5 cellular contexts compared by ENCODE assay signal in the genomic region with DNA sequence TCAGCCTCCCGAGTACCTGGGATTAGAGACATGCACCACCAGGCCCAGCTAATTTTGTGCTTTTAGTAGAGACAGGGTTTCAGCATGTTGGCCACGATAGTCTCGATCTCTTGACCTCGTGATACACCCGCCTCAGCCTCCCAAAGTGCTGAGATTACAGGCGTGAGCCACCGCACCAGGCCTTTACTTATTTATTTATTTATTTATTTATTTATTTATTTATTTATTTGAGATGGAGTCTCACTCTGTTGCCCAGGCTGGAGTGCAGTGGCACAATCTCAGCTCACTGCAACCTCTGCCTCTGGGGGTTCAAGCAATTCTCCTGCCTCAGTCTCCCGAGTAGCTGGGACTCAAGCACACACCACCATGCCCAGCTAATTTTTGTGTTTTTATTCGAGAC. TPM values are rescaled to one million over a fixed set of nuclear protein-coding genes. Genes with fewer than 3 reads are reported as not detected.
DNase-seq lines count a peak whose midpoint lies in the region; ATAC-seq, FAIRE-seq and TF ChIP-seq lines count a peak whose summit lies in the region.
"Not testable (repeated sequence)": the region's sequence is repeated elsewhere in the genome, so short reads cannot be mapped to it uniquely, and the experiment has no call there.
"Had no signal": no experiment of that assay in that cellular context is flagged by ENCODE, and none has a peak within 500 bp of the region (broad histone marks: within the 10 kb centered on the region; RNA-seq: fewer than 3 reads in every experiment).

No MANE protein-coding gene starts in this region.

- not testable (repeated sequence) for TF ChIP-seq CTCF in A549 (IDR thresholded peaks at IDR 0.05); HEK293 (tag by site-specific recombination; IDR thresholded peaks at IDR 0.05); kidney (IDR thresholded peaks at IDR 0.05; ENCODE audit: borderline replicate concordance, extremely low read depth, insufficient read depth); transverse colon (IDR thresholded peaks at IDR 0.05)

- not testable (repeated sequence) for H3K4me1 ChIP-seq in A549; HEK293 (ENCODE audit: control insufficient read depth, insufficient read depth, low read length); kidney (ENCODE audit: control insufficient read depth in 1 of 2, insufficient read depth in 1 of 2, low read depth in 1 of 2, low read length in 2 of 2)
- peaks cover 0 to 19% (median 11%) of the 10 kb centered on the region in 4 donors for H3K4me1 ChIP-seq in transverse colon

- intact Hi-C loops in kidney (cut with DNase I); transverse colon (cut with DNase I; ENCODE audit: low total_unique reads): not testable (repeated sequence)

- not testable (repeated sequence) for H3K4me2 ChIP-seq in A549

- not testable (repeated sequence) for TF ChIP-seq EP300 in A549 (IDR thresholded peaks at IDR 0.05); transverse colon (IDR thresholded peaks at IDR 0.05; ENCODE audit: low read depth)

- not testable (repeated sequence) for H3K4me3 ChIP-seq in A549; HEK293 (ENCODE audit: low read depth, low read length); kidney (ENCODE audit: low read length in 2 of 2); transverse colon

- WGBS in A549 (ENCODE audit: missing lambda C conversion rate) = 93% methylated on average over 9 of the region's 9 CpGs
- WGBS in transverse colon (ENCODE audit: low coverage in 1 of 2), 2 donors = 96% methylated on average over 8 to 9 of the region's 9 CpGs

- H3K9ac ChIP-seq in kidney (ENCODE audit: low read length in 2 of 2) = not testable (repeated sequence)

- H3K9me3 ChIP-seq in A549; HEK293 (ENCODE audit: control insufficient read depth, insufficient read depth, low read depth, low read length); kidney (ENCODE audit: control insufficient read depth in 1 of 2, low read length in 2 of 2); transverse colon: not testable (repeated sequence)

- H3K27me3 ChIP-seq in transverse colon = not testable (repeated sequence)

- not testable (repeated sequence) for TF ChIP-seq RAD21 in A549 (conservative IDR thresholded peaks at IDR 0.05 in 1 of 2, IDR thresholded peaks at IDR 0.05 in 1 of 2)

- not testable (repeated sequence) for H3K27ac ChIP-seq in A549; HEK293 (ENCODE audit: extremely low read depth, low read depth, low read length); kidney (ENCODE audit: low read depth in 2 of 2, low read length in 2 of 2)
- peak overlapping the region in 3 of 4 donors; percentile 37 to 58 (median 53) for H3K27ac ChIP-seq in transverse colon

- CTCF ChIA-PET in A549 (lab: Yijun Ruan, JAX) = interaction anchor here (0.6 kb wide), 1 partner anchor 207 kb away, joined by 3 read pairs; no protein-coding TSS in a partner anchor
- CTCF ChIA-PET in HEK293 (lab: Yijun Ruan, JAX) = interaction anchor here (0.9 kb wide), 1 partner anchor 141 kb away, joined by 3 read pairs; no protein-coding TSS in a partner anchor

- FAIRE-seq in A549 (lab: Jason Lieb, UNC); kidney (lab: Jason Lieb, UNC): not testable (repeated sequence)

- not testable (repeated sequence) for H3K36me3 ChIP-seq in HEK293 (ENCODE audit: control insufficient read depth in 2 of 2, insufficient read depth in 1 of 2, low read length in 2 of 2); kidney (ENCODE audit: control insufficient read depth in 1 of 2, insufficient read depth in 2 of 2, low read length in 2 of 2); transverse colon

- TF ChIP-seq POLR2A in A549 (IDR thresholded peaks at IDR 0.05; ENCODE audit: low read length); transverse colon (IDR thresholded peaks at IDR 0.05): not testable (repeated sequence)

- ATAC-seq in A549 = not testable (repeated sequence)

- in situ Hi-C loops in transverse colon (cut with MboI; ENCODE audit: low pct_ligation_motif_present in 1 of 4, low pct_unique_long_range_greater_than_20kb in 1 of 4, low sequenced_read_pairs in 3 of 4) = not testable (repeated sequence)

- DNase-seq in A549 (ENCODE audit: low read depth in 1 of 2, low spot score in 1 of 2); transverse colon: not testable (repeated sequence)
- peak; percentile 11 for DNase-seq in kidney

- POLR2A ChIA-PET in A549 (lab: Yijun Ruan, JAX) = not testable (repeated sequence)
- POLR2A ChIA-PET in HEK293 (lab: Yijun Ruan, JAX) = interaction anchor here (0.7 to 1.1 kb wide), 2 partner anchors 19 to 497 kb away, joined by 3 to 4 read pairs; no protein-coding TSS in a partner anchor

TF ChIP-seq in A549, 52 proteins besides CTCF, POLR2A, EP300 and RAD21:
- TF ChIP-seq ZC3H11A (IDR thresholded peaks at IDR 0.05) = peak; percentile 92

TF ChIP-seq in HEK293, 187 proteins besides CTCF, POLR2A, EP300 and RAD21 (continues in another document):
- TF ChIP-seq ZNF560 (tag by site-specific recombination; IDR thresholded peaks at IDR 0.05; ENCODE audit: borderline replicate concordance) = peak; percentile 76; the same call in 1 of the 2 replicates
- peak; percentile 80 for TF ChIP-seq ZBTB8A (tag by site-specific recombination; IDR thresholded peaks at IDR 0.05)
- TF ChIP-seq ZNF664 (tag by site-specific recombination; IDR thresholded peaks at IDR 0.05) = peak; percentile 84; the same call in 1 of the 2 replicates
- 0 out of 2 replicates have a peak, but pooled peaks have one; percentile 85 for TF ChIP-seq ZNF138 (tag by site-specific recombination; IDR thresholded peaks at IDR 0.05; ENCODE audit: borderline replicate concordance)
- TF ChIP-seq ZNF221 (tag by site-specific recombination; IDR thresholded peaks at IDR 0.05; ENCODE audit: borderline replicate concordance) = peak; percentile 62; the same call in 1 of the 2 replicates
- TF ChIP-seq ZNF514 (tag by site-specific recombination; IDR thresholded peaks at IDR 0.05) = peak; percentile 58; the same call in 1 of the 2 replicates

RNA-seq across cellular contexts. Expression of gene ZNF785, which starts 5.4 kb away (rescaled TPM):
- polyA plus RNA-seq in A549 (2011; rRNA removed) = not detected in 2 replicates
- polyA plus RNA-seq in A549 (2012; cell fraction: cytosol; rRNA removed) = not detected in 2 replicates
- polyA plus RNA-seq in A549 (2012; cell fraction: nucleus; rRNA removed) = not detected in 2 replicates
- polyA plus RNA-seq in A549 (2017; fragmentation: RNase III; extraction: RNeasy Plus Mini Kit Qiagen cat#74134 plus additional on column Dnase treatment) = not detected in 3 replicates
- not detected in 2 replicates for polyA minus RNA-seq in A549 (2011; rRNA and poly(A)+ RNA removed)
- 18.5 TPM for total RNA-seq in kidney
- 6.3 TPM for polyA plus RNA-seq in kidney (ENCODE audit: insufficient read depth, low read depth, low replicate concordance)
- total RNA-seq in transverse colon = 100 to 1,000 TPM in 1 of 4 donors, 10 to 100 TPM in 3; 17.2 to 131 (median 20.5) TPM
- total RNA-seq: A172 had no signal

RNA-seq across cellular contexts. Expression of gene ZNF689, which starts 19.3 kb away (rescaled TPM):
- polyA plus RNA-seq in A549 (2011; rRNA removed) (6.8 and 7.1 TPM in 2 replicates), A549 (2017; fragmentation: RNase III; extraction: RNeasy Plus Mini Kit Qiagen cat#74134 plus additional on column Dnase treatment) (6.5 to 7.4 TPM (median 7.0 TPM) in 3 replicates), kidney (ENCODE audit: insufficient read depth, low read depth, low replicate concordance) (3.9 TPM)
- 4.9 and 8.9 TPM in 2 replicates for polyA plus RNA-seq in A549 (2012; cell fraction: cytosol; rRNA removed)
- 9.3 and 12.7 TPM in 2 replicates for polyA plus RNA-seq in A549 (2012; cell fraction: nucleus; rRNA removed)
- polyA minus RNA-seq in A549 (2011; rRNA and poly(A)+ RNA removed) = 7.9 and 11.1 TPM in 2 replicates
- total RNA-seq in kidney (9.0 TPM), transverse colon (10 to 100 TPM in 1 of 4 donors, 1 to 10 TPM in 3; 3.4 to 77.1 (median 8.1) TPM)

RNA-seq across cellular contexts. Expression of gene ZNF688, which starts 19.4 kb away (rescaled TPM):
- polyA plus RNA-seq in A549 (2011; rRNA removed) = 4.8 and 6.7 TPM in 2 replicates
- 5.1 and 5.6 TPM in 2 replicates for polyA plus RNA-seq in A549 (2012; cell fraction: cytosol; rRNA removed)
- 3.5 and 4.5 TPM in 2 replicates for polyA plus RNA-seq in A549 (2012; cell fraction: nucleus; rRNA removed)
- 4.6 to 5.4 TPM (median 4.8 TPM) in 3 replicates for polyA plus RNA-seq in A549 (2017; fragmentation: RNase III; extraction: RNeasy Plus Mini Kit Qiagen cat#74134 plus additional on column Dnase treatment)
- 1.6 and 2.4 TPM in 2 replicates for polyA minus RNA-seq in A549 (2011; rRNA and poly(A)+ RNA removed)
- 16.7 TPM for total RNA-seq in kidney
- 32.7 TPM for polyA plus RNA-seq in kidney (ENCODE audit: insufficient read depth, low read depth, low replicate concordance)
- 10 to 100 TPM; 22.9 to 64.3 (median 43.5) TPM for total RNA-seq in transverse colon

RNA-seq across cellular contexts. Expression of gene ZNF764, which starts 32.7 kb away (rescaled TPM):
- polyA plus RNA-seq in A549 (2011; rRNA removed) = 2.9 and 3.0 TPM in 2 replicates
- polyA plus RNA-seq in A549 (2012; cell fraction: cytosol; rRNA removed) = 3.6 and 4.5 TPM in 2 replicates
- 5.7 and 6.5 TPM in 2 replicates for polyA plus RNA-seq in A549 (2012; cell fraction: nucleus; rRNA removed)
- polyA plus RNA-seq in A549 (2017; fragmentation: RNase III; extraction: RNeasy Plus Mini Kit Qiagen cat#74134 plus additional on column Dnase treatment) = 3.5 to 4.0 TPM (median 4.0 TPM) in 3 replicates
- polyA minus RNA-seq in A549 (2011; rRNA and poly(A)+ RNA removed) = 2.0 and 3.1 TPM in 2 replicates
- total RNA-seq in kidney = 11.9 TPM
- 4.4 TPM for polyA plus RNA-seq in kidney (ENCODE audit: insufficient read depth, low read depth, low replicate concordance)
- 10 to 100 TPM; 17.9 to 48.0 (median 23.2) TPM for total RNA-seq in transverse colon

RNA-seq across cellular contexts. Expression of gene ZNF747, which starts 56.2 kb away (rescaled TPM):
- 4.8 and 5.2 TPM in 2 replicates for polyA plus RNA-seq in A549 (2011; rRNA removed)
- polyA plus RNA-seq in A549 (2012; cell fraction: cytosol; rRNA removed) = 2.6 and 4.2 TPM in 2 replicates
- polyA plus RNA-seq in A549 (2012; cell fraction: nucleus; rRNA removed) = 3.0 and 3.8 TPM in 2 replicates
- polyA plus RNA-seq in A549 (2017; fragmentation: RNase III; extraction: RNeasy Plus Mini Kit Qiagen cat#74134 plus additional on column Dnase treatment) = 3.6 to 5.0 TPM (median 4.6 TPM) in 3 replicates
- 4.3 and 4.9 TPM in 2 replicates for polyA minus RNA-seq in A549 (2011; rRNA and poly(A)+ RNA removed)
- total RNA-seq in kidney = 11.6 TPM
- 10.1 TPM for polyA plus RNA-seq in kidney (ENCODE audit: insufficient read depth, low read depth, low replicate concordance)
- 10 to 100 TPM; 16.0 to 25.7 (median 16.8) TPM for total RNA-seq in transverse colon
